Comparison of ENCODE assay signal across 6 cellular contexts in the genomic region with DNA sequence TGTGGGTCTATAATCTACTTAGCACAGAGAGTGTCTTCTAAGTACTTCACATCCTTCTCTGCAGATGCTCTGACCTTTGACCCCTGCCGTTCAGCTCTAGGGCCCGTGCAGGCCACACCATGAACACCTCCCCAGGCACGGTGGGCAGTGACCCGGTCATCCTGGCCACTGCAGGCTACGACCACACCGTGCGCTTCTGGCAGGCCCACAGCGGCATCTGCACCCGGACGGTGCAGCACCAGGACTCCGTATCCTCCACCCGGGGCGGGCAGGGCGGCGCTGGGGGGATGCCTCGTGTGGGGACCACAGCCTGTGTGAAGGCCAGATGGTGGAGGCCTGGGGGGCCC. TPM values are rescaled to one million over a fixed set of nuclear protein-coding genes. Genes with fewer than 3 reads are reported as not detected.
DNase-seq lines count a peak whose midpoint lies in the region; TF ChIP-seq lines count a peak whose summit lies in the region.

No MANE protein-coding gene starts in this region.

- TF ChIP-seq CTCF in VCaP (conservative IDR thresholded peaks at IDR 0.05) (no peak), liver (IDR thresholded peaks at IDR 0.05; ENCODE audit: low read depth, low read length, missing input control) (no peak)

- peaks cover 4 to 19% (median 10%) of the 10 kb centered on the region in 4 donors for H3K4me1 ChIP-seq in liver (ENCODE audit: control insufficient read depth in 4 of 4, insufficient read depth in 4 of 4, low read length in 3 of 4)

- DNase-seq in DMS53 (lab: John Stamatoyannopoulos, UW) (peak; percentile 73), DMS53 treated with DMSO at 0.1 percent for 48 hours (lab: John Stamatoyannopoulos, UW; ENCODE audit: unreplicated experiment) (no peak), NCI-H524 treated with DMSO at 0.1 percent for 48 hours (lab: John Stamatoyannopoulos, UW) (no peak), HPDE6-E6E7 (ENCODE audit: extremely low spot score) (no peak)

- H3K27ac ChIP-seq in VCaP: peak overlapping the region; percentile 89
- peak overlapping the region; percentile 80 to 98 for H3K27ac ChIP-seq in liver (ENCODE audit: low read depth in 1 of 2, low read length in 2 of 2)

- peak overlapping the region in 1 of 2 donors; percentile 74 for H3K9ac ChIP-seq in liver (ENCODE audit: low read depth in 1 of 2, low read length in 2 of 2)

- no peaks in the 10 kb centered on the region for H3K27me3 ChIP-seq in liver (ENCODE audit: control insufficient read depth in 4 of 4, insufficient read depth in 4 of 4, low read length in 3 of 4)

- peaks cover 0 to 21% (median 6%) of the 10 kb centered on the region in 4 donors for H3K36me3 ChIP-seq in liver (ENCODE audit: control insufficient read depth in 4 of 4, insufficient read depth in 3 of 4, low read depth in 1 of 4, low read length in 3 of 4)

- no peak for TF ChIP-seq RAD21 in liver (IDR thresholded peaks at IDR 0.05)

- H3K4me3 ChIP-seq in liver (ENCODE audit: low read depth in 1 of 3, low read length in 3 of 3): peak overlapping the region; percentile 50 to 80 (median 76)

- 11% methylated on average over 16 of the region's 16 CpGs for WGBS in liver

- no peaks in the 10 kb centered on the region for H3K9me3 ChIP-seq in liver (ENCODE audit: control insufficient read depth in 4 of 4, low read length in 3 of 4)

TF ChIP-seq in liver, 16 proteins besides CTCF, POLR2A, EP300 and RAD21:
- TF ChIP-seq GABPA (IDR thresholded peaks at IDR 0.05 in 1 of 2, conservative IDR thresholded peaks at IDR 0.05 in 1 of 2) (no peak), HNF4A (conservative IDR thresholded peaks at IDR 0.05) (no peak), HNF4G (IDR thresholded peaks at IDR 0.05) (no peak), EGR1 (IDR thresholded peaks at IDR 0.05; ENCODE audit: low read depth in 2 of 2) (no peak), FOXA2 (IDR thresholded peaks at IDR 0.05) (no peak), FOXA1 (IDR thresholded peaks at IDR 0.05) (no peak), JUND (IDR thresholded peaks at IDR 0.05) (no peak), YY1 (IDR thresholded peaks at IDR 0.05) (no peak), ZBTB33 (IDR thresholded peaks at IDR 0.05) (no peak), RXRA (IDR thresholded peaks at IDR 0.05) (no peak), NR2F2 (IDR thresholded peaks at IDR 0.05) (no peak), TAF1 (conservative IDR thresholded peaks at IDR 0.05) (no peak)
- TF ChIP-seq, protein P1, sequence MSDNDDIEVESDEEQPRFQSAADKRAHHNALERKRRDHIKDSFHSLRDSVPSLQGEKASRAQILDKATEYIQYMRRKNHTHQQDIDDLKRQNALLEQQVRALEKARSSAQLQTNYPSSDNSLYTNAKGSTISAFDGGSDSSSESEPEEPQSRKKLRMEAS (IDR thresholded peaks at IDR 0.05): no peak
- TF ChIP-seq, protein P2, sequence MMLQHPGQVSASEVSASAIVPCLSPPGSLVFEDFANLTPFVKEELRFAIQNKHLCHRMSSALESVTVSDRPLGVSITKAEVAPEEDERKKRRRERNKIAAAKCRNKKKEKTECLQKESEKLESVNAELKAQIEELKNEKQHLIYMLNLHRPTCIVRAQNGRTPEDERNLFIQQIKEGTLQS (IDR thresholded peaks at IDR 0.05): no peak

RNA-seq across cellular contexts. Expression of gene MLST8, which starts 0.7 kb away (rescaled TPM):
- total RNA-seq in liver: 10 to 100 TPM; 11.1 to 14.4 TPM
- polyA plus RNA-seq in liver: 10 to 100 TPM; 26.0 to 26.7 TPM

RNA-seq across cellular contexts. Expression of gene BRICD5, which starts 4.7 kb away (rescaled TPM):
- total RNA-seq in liver: 1 to 10 TPM; 1.9 TPM
- polyA plus RNA-seq in liver: under 1 TPM; 0.26 to 0.91 TPM

RNA-seq across cellular contexts. Expression of gene PGP, which starts 8.7 kb away (rescaled TPM):
- total RNA-seq in liver: 1 to 10 TPM; 5.8 to 9.9 TPM
- polyA plus RNA-seq in liver: 1 to 10 TPM; 3.4 to 6.8 TPM

RNA-seq across cellular contexts. Expression of gene CASKIN1, which starts 9.5 kb away (rescaled TPM):
- under 1 TPM; under 0.01 to 0.09 TPM for total RNA-seq in liver
- under 1 TPM in 1 of 2 donors, not detected in 1; 0.17 TPM for polyA plus RNA-seq in liver

RNA-seq across cellular contexts. Expression of gene E4F1, which starts 17.5 kb away (rescaled TPM):
- 10 to 100 TPM; 16.5 to 19.1 TPM for total RNA-seq in liver
- 10 to 100 TPM in 1 of 2 donors, 1 to 10 TPM in 1; 4.4 to 11.0 TPM for polyA plus RNA-seq in liver
